1 cellular context compared by ENCODE assay signal in the genomic region with DNA sequence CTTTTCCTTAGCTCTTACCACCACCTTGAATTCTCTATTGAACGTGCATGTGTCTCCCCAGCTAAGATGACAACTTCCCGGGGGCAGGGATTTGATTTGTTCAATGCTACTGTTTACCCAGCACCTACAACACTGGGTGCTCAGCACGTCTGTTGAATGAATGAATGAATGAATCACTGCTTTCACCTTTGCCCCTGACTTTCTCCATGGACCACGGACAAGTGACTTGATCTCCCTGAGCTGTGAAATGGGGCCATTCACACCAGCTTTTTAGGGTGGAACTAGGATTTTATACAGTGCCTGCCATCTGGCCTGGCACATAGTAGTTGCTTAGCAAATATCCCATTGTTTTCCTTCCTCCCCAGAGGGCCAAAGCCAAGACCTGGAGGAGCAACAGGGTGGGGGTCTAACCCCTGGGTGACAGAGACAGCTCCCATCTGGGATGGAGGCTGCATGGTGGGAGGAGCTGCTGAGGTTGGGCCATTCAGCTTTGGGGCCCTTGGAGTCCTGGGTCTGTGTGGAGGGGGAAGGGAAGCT.
TF ChIP-seq lines count a peak whose summit lies in the region.

No MANE protein-coding gene starts in this region.

TF ChIP-seq in IMR-90, 13 proteins besides CTCF, POLR2A, EP300 and RAD21:
- TF ChIP-seq NFE2L2 (IDR thresholded peaks at IDR 0.05; ENCODE audit: low read depth, low read length) = no peak
- TF ChIP-seq MXI1 (IDR thresholded peaks at IDR 0.05; ENCODE audit: borderline replicate concordance, low read depth, low read length) = no peak
- TF ChIP-seq SMC3 (IDR thresholded peaks at IDR 0.05; ENCODE audit: low read depth, low read length) = no peak
- no peak for TF ChIP-seq FOS (IDR thresholded peaks at IDR 0.05; ENCODE audit: low read depth, low read length)
- TF ChIP-seq MAZ (IDR thresholded peaks at IDR 0.05; ENCODE audit: borderline replicate concordance, low read depth, low read length) = no peak
- no peak for TF ChIP-seq MAFK (IDR thresholded peaks at IDR 0.05; ENCODE audit: low read depth, low read length)
- no peak for TF ChIP-seq RFX5 (IDR thresholded peaks at IDR 0.05; ENCODE audit: low read depth, low read length)
- TF ChIP-seq, protein P1, sequence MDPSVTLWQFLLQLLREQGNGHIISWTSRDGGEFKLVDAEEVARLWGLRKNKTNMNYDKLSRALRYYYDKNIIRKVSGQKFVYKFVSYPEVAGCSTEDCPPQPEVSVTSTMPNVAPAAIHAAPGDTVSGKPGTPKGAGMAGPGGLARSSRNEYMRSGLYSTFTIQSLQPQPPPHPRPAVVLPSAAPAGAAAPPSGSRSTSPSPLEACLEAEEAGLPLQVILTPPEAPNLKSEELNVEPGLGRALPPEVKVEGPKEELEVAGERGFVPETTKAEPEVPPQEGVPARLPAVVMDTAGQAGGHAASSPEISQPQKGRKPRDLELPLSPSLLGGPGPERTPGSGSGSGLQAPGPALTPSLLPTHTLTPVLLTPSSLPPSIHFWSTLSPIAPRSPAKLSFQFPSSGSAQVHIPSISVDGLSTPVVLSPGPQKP (IDR thresholded peaks at IDR 0.05; ENCODE audit: borderline replicate concordance, low read depth, low read length) = no peak
- TF ChIP-seq BHLHE40 (IDR thresholded peaks at IDR 0.05; ENCODE audit: low read depth, low read length) = no peak
- TF ChIP-seq, protein P2, sequence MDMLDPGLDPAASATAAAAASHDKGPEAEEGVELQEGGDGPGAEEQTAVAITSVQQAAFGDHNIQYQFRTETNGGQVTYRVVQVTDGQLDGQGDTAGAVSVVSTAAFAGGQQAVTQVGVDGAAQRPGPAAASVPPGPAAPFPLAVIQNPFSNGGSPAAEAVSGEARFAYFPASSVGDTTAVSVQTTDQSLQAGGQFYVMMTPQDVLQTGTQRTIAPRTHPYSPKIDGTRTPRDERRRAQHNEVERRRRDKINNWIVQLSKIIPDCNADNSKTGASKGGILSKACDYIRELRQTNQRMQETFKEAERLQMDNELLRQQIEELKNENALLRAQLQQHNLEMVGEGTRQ (IDR thresholded peaks at IDR 0.05; ENCODE audit: low read depth, low read length) = no peak
- TF ChIP-seq CHD1 (IDR thresholded peaks at IDR 0.05; ENCODE audit: low read depth, low read length) = no peak
- TF ChIP-seq RCOR1 (IDR thresholded peaks at IDR 0.05; ENCODE audit: insufficient replicate concordance, low read length) = no peak
